Comparison of ENCODE assay signal across 25 cellular contexts in the genomic region with DNA sequence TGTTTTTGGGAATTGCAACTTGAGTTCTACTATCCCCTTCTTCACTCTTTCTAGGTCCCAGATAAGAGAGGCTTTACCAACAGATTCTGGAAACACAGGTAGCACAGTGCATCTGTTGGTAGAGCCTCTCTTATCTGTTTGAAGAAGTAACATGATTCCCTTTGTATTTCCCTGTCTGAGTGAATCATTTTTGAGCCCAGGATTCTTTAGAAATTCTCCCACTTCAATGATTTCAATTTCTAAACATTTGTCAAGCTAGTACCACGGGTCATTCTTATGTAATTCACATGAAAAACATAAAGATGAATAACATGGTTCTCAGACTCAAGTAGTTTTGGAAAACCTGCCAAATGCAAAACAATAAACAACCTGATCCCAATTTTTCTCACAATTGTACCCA.
DNase-seq lines count a peak whose midpoint lies in the region; ATAC-seq, FAIRE-seq and TF ChIP-seq lines count a peak whose summit lies in the region.
"Had no signal": no experiment of that assay in that cellular context is flagged by ENCODE, and none has a peak within 500 bp of the region (broad histone marks: within the 10 kb centered on the region; RNA-seq: fewer than 3 reads in every experiment).

No MANE protein-coding gene starts in this region.

- CTCF ChIA-PET in PC-3 (lab: Charles Lee), result no interaction called here

- DNase-seq in DMS53 (lab: John Stamatoyannopoulos, UW) (peak; percentile 37), DMS53 treated with DMSO at 0.1 percent for 48 hours (lab: John Stamatoyannopoulos, UW; ENCODE audit: unreplicated experiment) (no peak), NCI-H2029 treated with DMSO at 0.1 percent for 48 hours (lab: John Stamatoyannopoulos, UW) (peak; percentile 46), PC-3 (peak; percentile 27), iris pigment epithelial cell (ENCODE audit: low read depth) (peak; percentile 40), frontal cortex (ENCODE audit: low spot score in 2 of 2) (no peak)
- no peak for DNase-seq in stimulated activated CD4-positive, alpha-beta T cell treated with anti-CD3 and anti-CD28 coated beads, Interleukin-15, amount 100 ng/mL, for 24 hours
- DNase-seq: Caco-2; CD8-positive, alpha-beta T cell; KG1; NCI-H1048; NCI-H1417 treated with DMSO at 0.1 percent for 48 hours; NCI-H187; NCI-H2171 treated with DMSO at 0.1 percent for 48 hours; NCI-H446; NCI-H524 treated with DMSO at 0.1 percent for 48 hours; NCI-H82; SIG-M5 had no signal

- no peak overlapping the region for H3K27ac ChIP-seq in PC-3 (ENCODE audit: low read length)
- H3K27ac ChIP-seq: 22Rv1, C4-2B, SK-N-MC had no signal

- H4K20me1 ChIP-seq in PC-3 (ENCODE audit: low read length), result no peaks in the 10 kb centered on the region

- intact Hi-C loops in PC-3 (cut with micrococcal nuclease), result no loop called here

- H2AFZ ChIP-seq in PC-3 (ENCODE audit: low read length), result no peak overlapping the region

- no peak for ATAC-seq in PC-3
- no peak for ATAC-seq in GM19397 (IDR thresholded peaks at IDR 0.05; ENCODE audit: unreplicated experiment)
- ATAC-seq: CD8-positive, alpha-beta T cell had no signal

- H3K9me2 ChIP-seq in PC-3 (replicated peaks; ENCODE audit: low read length), result no peaks in the 10 kb centered on the region

- no peak for FAIRE-seq in frontal cortex (lab: Jason Lieb, UNC)
- FAIRE-seq: GM19239, HTR-8/SVneo, RCC 7860 had no signal

- H3K9ac ChIP-seq in PC-3 (ENCODE audit: low read length), result no peak overlapping the region

- no peak overlapping the region for H3K4me2 ChIP-seq in PC-3 (ENCODE audit: low read length)

- no TSS peak for BruUV-seq in PC-3 (replicated peaks; lab: Mats Ljungman, UMichigan)

- no peak overlapping the region for H3K4me3 ChIP-seq in PC-3 (ENCODE audit: low read length)
- H3K4me3 ChIP-seq: SK-N-MC had no signal

- H3K4me1 ChIP-seq in PC-3 (ENCODE audit: insufficient read depth, low read length), result peaks cover 51% of the 10 kb centered on the region
- H3K4me1 ChIP-seq: Caco-2 had no signal

- no peaks in the 10 kb centered on the region for H3K36me3 ChIP-seq in PC-3 (ENCODE audit: low read depth, low read length)

- POLR2A ChIA-PET in PC-3 (lab: Charles Lee; ENCODE audit: unreplicated experiment), result no interaction called here

- no peaks in the 10 kb centered on the region for H3K27me3 ChIP-seq in PC-3 (ENCODE audit: low read length)

- H3F3A ChIP-seq in PC-3 (ENCODE audit: low read length, unreplicated experiment), result peaks cover 9% of the 10 kb centered on the region

- H3K79me2 ChIP-seq in PC-3 (ENCODE audit: low read length), result no peaks in the 10 kb centered on the region

- no peaks in the 10 kb centered on the region for H3K9me3 ChIP-seq in PC-3 (ENCODE audit: low read length)
- H3K9me3 ChIP-seq: Caco-2 had no signal

- no peak for TF ChIP-seq CTCF in PC-3 (conservative IDR thresholded peaks at IDR 0.05; ENCODE audit: low read depth, low read length)

Comparison
In these comparisons a context has a peak if more than half of its experiments do, and no peak if none do; other contexts are left out.
1. DNase-seq: peak in DMS53 (single experiment), NCI-H2029 treated with DMSO at 0.1 percent for 48 hours (single experiment), PC-3 (single experiment) and iris pigment epithelial cell (single experiment); none in DMS53 treated with DMSO at 0.1 percent for 48 hours (single experiment), stimulated activated CD4-positive, alpha-beta T cell treated with anti-CD3 and anti-CD28 coated beads, Interleukin-15, amount 100 ng/mL, for 24 hours (single experiment) and frontal cortex (0 of 2).